ENCODE assay signal across 8 cellular contexts in genomic region chr2:27123302-27124150, GRCh38. TPM values are rescaled to one million over a fixed set of nuclear protein-coding genes. Genes with fewer than 3 reads are reported as not detected.
DNase-seq lines count a peak whose midpoint lies in the region; ATAC-seq, FAIRE-seq and TF ChIP-seq lines count a peak whose summit lies in the region.

Gene ABHD1, plus strand, starts transcription at chr2:27123815. Its CDS starts 134 bp downstream, at chr2:27123949.

- WGBS in pancreas, 2 donors: 5 to 6% methylated on average over 46 to 47 of the region's 47 CpGs

- no peaks in the 10 kb centered on the region for H3K9me3 Mint-ChIP-seq in activated naive CD4-positive, alpha-beta T cell treated with anti-CD3 and anti-CD28 coated beads, Interleukin-2, amount 50 U/mL, for 24 hours
- H3K9me3 Mint-ChIP-seq in type B pancreatic cell: no peaks in the 10 kb centered on the region

- H3K27me3 ChIP-seq in cardiac muscle cell: peaks cover 49% of the 10 kb centered on the region
- H3K27me3 ChIP-seq in pancreas: no peaks in the 10 kb centered on the region

- H3K36me3 ChIP-seq in SK-N-MC (ENCODE audit: insufficient read depth, low read length) (no peaks in the 10 kb centered on the region), cardiac muscle cell (no peaks in the 10 kb centered on the region), pancreas (no peaks in the 10 kb centered on the region)

- no peaks in the 10 kb centered on the region for H3K4me1 ChIP-seq in cardiac muscle cell (ENCODE audit: low read depth)
- peaks cover 0 to 4% (median 1%) of the 10 kb centered on the region in 3 donors for H3K4me1 ChIP-seq in pancreas

- peak; percentile 71 for DNase-seq in AG20443 (ENCODE audit: low spot score)
- peak; percentile 62 for DNase-seq in HEK293T (ENCODE audit: extremely low spot score)
- no peak for DNase-seq in SK-N-MC (ENCODE audit: low read depth, low spot score)
- peak; percentile 22 to 66 for DNase-seq in cardiac muscle cell (ENCODE audit: low read depth in 1 of 2, low spot score in 1 of 2)
- peak; percentile 44 to 87 (median 66) for DNase-seq in pancreas
- no peak for DNase-seq in type B pancreatic cell (ENCODE audit: extremely low spot score, unreplicated experiment)

- CTCF ChIA-PET in HEK293T (lab: Yijun Ruan, JAX): interaction anchor here (1.2 to 1.8 kb wide), 2 partner anchors 35 to 36 kb away, joined by 3 to 5 read pairs; no protein-coding TSS in a partner anchor

- intact Hi-C loops in pancreas (cut with DNase I): no loop called here

- no peak within 1 kb of the TSS for H3K9ac ChIP-seq in SK-N-MC (ENCODE audit: insufficient read length)

- H3K27ac ChIP-seq in SK-N-MC (peak within 1 kb of the TSS; percentile 88; the same call in 1 of the 2 replicates), cardiac muscle cell (no peak within 1 kb of the TSS), pancreas (no peak within 1 kb of the TSS)

- POLR2A ChIA-PET in HEK293T (lab: Yijun Ruan, JAX): interaction anchor here (0.7 to 3.8 kb wide), 11 partner anchors 9 to 88 kb away, joined by 3 to 42 read pairs (median 4); partner anchors contain the start of genes AGBL5, KHK and PREB

- H3K9me3 ChIP-seq in SK-N-MC (ENCODE audit: low read depth, low read length): no peaks in the 10 kb centered on the region
- H3K9me3 ChIP-seq in cardiac muscle cell (ENCODE audit: low read depth): no peaks in the 10 kb centered on the region
- no peaks in the 10 kb centered on the region for H3K9me3 ChIP-seq in pancreas

- ATAC-seq in pancreas (peak; percentile 78 to 99 (median 88)), HG02852 (IDR thresholded peaks at IDR 0.05; ENCODE audit: unreplicated experiment) (no peak)

- peak within 1 kb of the TSS; percentile 57 for H3K27ac Mint-ChIP-seq in activated naive CD4-positive, alpha-beta T cell treated with anti-CD3 and anti-CD28 coated beads, Interleukin-2, amount 50 U/mL, for 24 hours
- no peak within 1 kb of the TSS for H3K27ac Mint-ChIP-seq in type B pancreatic cell

- no peak for TF ChIP-seq CTCF in cardiac muscle cell (IDR thresholded peaks at IDR 0.05; ENCODE audit: low read depth, low read length)
- no peak for TF ChIP-seq CTCF in pancreas (IDR thresholded peaks at IDR 0.05)
- TF ChIP-seq CTCF in type B pancreatic cell (conservative IDR thresholded peaks at IDR 0.05): no peak

- FAIRE-seq in pancreas (lab: Jason Lieb, UNC): no peak

- H3K27me3 Mint-ChIP-seq in activated naive CD4-positive, alpha-beta T cell treated with anti-CD3 and anti-CD28 coated beads, Interleukin-2, amount 50 U/mL, for 24 hours: peaks cover 9% of the 10 kb centered on the region
- H3K27me3 Mint-ChIP-seq in type B pancreatic cell: peaks cover 51% of the 10 kb centered on the region

- peak within 1 kb of the TSS; percentile 87 for H3K4me3 Mint-ChIP-seq in activated naive CD4-positive, alpha-beta T cell treated with anti-CD3 and anti-CD28 coated beads, Interleukin-2, amount 50 U/mL, for 24 hours
- peak within 1 kb of the TSS; percentile 89 for H3K4me3 Mint-ChIP-seq in type B pancreatic cell

- H3K4me1 Mint-ChIP-seq in activated naive CD4-positive, alpha-beta T cell treated with anti-CD3 and anti-CD28 coated beads, Interleukin-2, amount 50 U/mL, for 24 hours: peaks cover 16% of the 10 kb centered on the region
- H3K4me1 Mint-ChIP-seq in type B pancreatic cell (ENCODE audit: unreplicated experiment): peaks cover 13% of the 10 kb centered on the region

- H3K4me3 ChIP-seq in SK-N-MC (no peak within 1 kb of the TSS), cardiac muscle cell (peak within 1 kb of the TSS; percentile 58), pancreas (peak within 1 kb of the TSS; percentile 28 to 60 (median 52))

- H3K36me3 Mint-ChIP-seq in activated naive CD4-positive, alpha-beta T cell treated with anti-CD3 and anti-CD28 coated beads, Interleukin-2, amount 50 U/mL, for 24 hours: no peaks in the 10 kb centered on the region
- no peaks in the 10 kb centered on the region for H3K36me3 Mint-ChIP-seq in type B pancreatic cell

TF ChIP-seq in HEK293T, 16 proteins besides CTCF, POLR2A, EP300 and RAD21:
- TF ChIP-seq LEF1 (IDR thresholded peaks at IDR 0.05; ENCODE audit: borderline replicate concordance) (0 out of 2 replicates have a peak, but pooled peaks have one; percentile 36), FOXM1 (IDR thresholded peaks at IDR 0.05; ENCODE audit: borderline replicate concordance) (no peak)

RNA-seq across cellular contexts. Expression of gene ABHD1, which starts in this region (rescaled TPM):
- total RNA-seq in cardiac muscle cell (0.27 and 0.56 TPM in 2 replicates), pancreas (under 1 TPM in 5 of 6 donors, not detected in 1; 0.26 to 0.47 (median 0.34) TPM), type B pancreatic cell (ENCODE audit: low replicate concordance) (0.12 and 0.51 TPM in 2 replicates)
- polyA plus RNA-seq in cardiac muscle cell (2.0 and 3.2 TPM in 2 replicates), pancreas (under 1 TPM; 0.27 to 0.99 TPM)

Comparison
In these comparisons a context has a peak if more than half of its experiments do, and no peak if none do; other contexts are left out.
1. Peak in DNase-seq, ATAC-seq and H3K4me3 ChIP-seq in pancreas; RNA of the gene not detected or under 1 TPM.
2. DNase-seq: peak in AG20443 (single experiment), HEK293T (single experiment) and cardiac muscle cell (2 of 2); none in SK-N-MC (single experiment) and type B pancreatic cell (single experiment).